24 cellular contexts compared by ENCODE assay signal in the genomic region with DNA sequence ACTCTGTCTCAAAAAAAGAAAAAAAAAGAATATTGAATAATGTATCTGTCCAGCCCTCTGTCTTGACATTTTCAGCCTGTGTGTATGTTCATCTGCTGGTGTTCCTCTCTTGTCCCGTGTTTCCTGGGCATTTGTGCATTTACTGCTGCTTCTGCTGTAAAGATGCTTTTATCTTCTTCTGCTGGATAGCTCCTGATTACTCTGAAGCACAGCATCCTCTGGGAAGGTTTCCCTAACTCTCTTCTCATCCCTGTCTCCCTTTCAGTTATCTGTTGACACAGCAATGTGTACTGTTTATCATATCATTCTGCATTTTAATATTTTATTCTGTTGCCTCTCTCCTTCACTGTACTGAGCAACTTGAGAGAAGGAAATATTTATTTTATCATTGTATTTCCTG.
DNase-seq lines count a peak whose midpoint lies in the region; ATAC-seq and TF ChIP-seq lines count a peak whose summit lies in the region.
"Had no signal": no experiment of that assay in that cellular context is flagged by ENCODE, and none has a peak within 500 bp of the region (broad histone marks: within the 10 kb centered on the region; RNA-seq: fewer than 3 reads in every experiment).

No MANE protein-coding gene starts in this region.

- H3K9me2 ChIP-seq in GM23338 (ENCODE audit: insufficient read depth) (0 out of 2 replicates have a peak, but pooled peaks cover 4% of the 10 kb centered on the region), SK-N-SH (no peaks in the 10 kb centered on the region)

- H3K36me3 ChIP-seq in GM23338 (ENCODE audit: insufficient read depth) (no peaks in the 10 kb centered on the region), HEK293 (ENCODE audit: control insufficient read depth in 2 of 2, insufficient read depth in 1 of 2, low read length in 2 of 2) (no peaks in the 10 kb centered on the region), SK-N-SH (replicated peaks in 1 of 2; ENCODE audit: control insufficient read depth in 1 of 2, insufficient read depth in 2 of 2, low read length in 1 of 2) (no peaks in the 10 kb centered on the region)
- H3K36me3 ChIP-seq: BE2C, BLaER1 had no signal

- no peaks in the 10 kb centered on the region for H3K79me2 ChIP-seq in GM23338 (replicated peaks; ENCODE audit: insufficient read depth)
- H3K79me2 ChIP-seq in SK-N-SH (ENCODE audit: insufficient read depth) = no peaks in the 10 kb centered on the region

- no peak overlapping the region for H3K9ac ChIP-seq in SK-N-SH
- H3K9ac ChIP-seq: BLaER1 had no signal

- H3F3A ChIP-seq in GM23338 (replicated peaks; ENCODE audit: low read depth) = no peaks in the 10 kb centered on the region
- no peaks in the 10 kb centered on the region for H3F3A ChIP-seq in SK-N-SH (replicated peaks; ENCODE audit: insufficient read depth)

- no peaks in the 10 kb centered on the region for H3K27me3 Mint-ChIP-seq in GM23338 (ENCODE audit: insufficient read depth, low read depth, poor library complexity)
- no peaks in the 10 kb centered on the region for H3K27me3 Mint-ChIP-seq in stimulated activated memory B cell treated with anti-CD40 and anti-IgM and Interleukin-4, amounts not matched to agents 10 μg/mL and 1 μg/mL and 100 μg/mL, for 72 hours
- H3K27me3 Mint-ChIP-seq: CD4-positive, alpha-beta memory T cell; CD4-positive, CD25-positive, alpha-beta regulatory T cell; CD8-positive, alpha-beta memory T cell had no signal

- POLR2A ChIA-PET in HEK293 (lab: Yijun Ruan, JAX) = no interaction called here
- POLR2A ChIA-PET in SK-N-SH (lab: Yijun Ruan, JAX) = no interaction called here

- no peaks in the 10 kb centered on the region; the same call in 1 of the 3 replicates for H3K9me3 Mint-ChIP-seq in GM23338
- peaks cover 4% of the 10 kb centered on the region for H3K9me3 Mint-ChIP-seq in stimulated activated memory B cell treated with anti-CD40 and anti-IgM and Interleukin-4, amounts not matched to agents 10 μg/mL and 1 μg/mL and 100 μg/mL, for 72 hours
- H3K9me3 Mint-ChIP-seq: CD14-positive monocyte had no signal

- CTCF ChIA-PET in HEK293 (lab: Yijun Ruan, JAX) = no interaction called here
- CTCF ChIA-PET in SK-N-SH (lab: Yijun Ruan, JAX) = interaction anchor here (0.7 kb wide), 1 partner anchor 11 kb away, joined by 3 read pairs; no protein-coding TSS in a partner anchor

- H3K9me3 ChIP-seq in HEK293 (ENCODE audit: control insufficient read depth, insufficient read depth, low read depth, low read length) = no peaks in the 10 kb centered on the region
- no peaks in the 10 kb centered on the region for H3K9me3 ChIP-seq in SK-N-SH
- H3K9me3 ChIP-seq: BE2C, BLaER1 had no signal

- H3K4me1 ChIP-seq in GM23338 (ENCODE audit: insufficient read depth) = peaks cover 3% of the 10 kb centered on the region; the same call in 1 of the 2 replicates
- H3K4me1 ChIP-seq in HEK293 (ENCODE audit: control insufficient read depth, insufficient read depth, low read length) = no peaks in the 10 kb centered on the region
- no peaks in the 10 kb centered on the region for H3K4me1 ChIP-seq in SK-N-SH (ENCODE audit: control insufficient read depth in 1 of 2, insufficient read depth in 2 of 2, low read depth in 1 of 2, low read length in 1 of 2)
- H3K4me1 ChIP-seq: BE2C, BLaER1 had no signal

- DNase-seq in GM23338 (ENCODE audit: low spot score) (no peak), foreskin melanocyte (peak; percentile 56), SK-N-SH (no peak)
- DNase-seq: 8988T; ACHN; BE2C; C1 segment of cervical spinal cord; CD4-positive, alpha-beta memory T cell; CD4-positive, CD25-positive, alpha-beta regulatory T cell; CD8-positive, alpha-beta memory T cell; COR-L47; DMS 273 treated with DMSO at 0.1 percent for 48 hours; DMS153; DMS53; DMS79; DND-41; EL; GDM1 had no signal

- 46% methylated on average over 1 of the region's 1 CpG for WGBS in SK-N-SH (ENCODE audit: low lambda C conversion rate)

- H3K36me3 Mint-ChIP-seq in GM23338 (ENCODE audit: low read depth) = no peaks in the 10 kb centered on the region
- no peaks in the 10 kb centered on the region for H3K36me3 Mint-ChIP-seq in stimulated activated memory B cell treated with anti-CD40 and anti-IgM and Interleukin-4, amounts not matched to agents 10 μg/mL and 1 μg/mL and 100 μg/mL, for 72 hours
- H3K36me3 Mint-ChIP-seq: CD14-positive monocyte; CD4-positive, alpha-beta memory T cell; CD4-positive, CD25-positive, alpha-beta regulatory T cell had no signal

- TF ChIP-seq RAD21 in SK-N-SH (IDR thresholded peaks at IDR 0.05; ENCODE audit: low read length) = no peak

- no peak overlapping the region for H3K27ac Mint-ChIP-seq in GM23338
- no peak overlapping the region for H3K27ac Mint-ChIP-seq in stimulated activated memory B cell treated with anti-CD40 and anti-IgM and Interleukin-4, amounts not matched to agents 10 μg/mL and 1 μg/mL and 100 μg/mL, for 72 hours

- no peak overlapping the region for H3K4me3 Mint-ChIP-seq in GM23338
- H3K4me3 Mint-ChIP-seq in stimulated activated memory B cell treated with anti-CD40 and anti-IgM and Interleukin-4, amounts not matched to agents 10 μg/mL and 1 μg/mL and 100 μg/mL, for 72 hours = no peak overlapping the region
- H3K4me3 Mint-ChIP-seq: CD14-positive monocyte; CD4-positive, alpha-beta memory T cell; CD4-positive, CD25-positive, alpha-beta regulatory T cell; CD8-positive, alpha-beta memory T cell had no signal

- no peak for ATAC-seq in GM23338
- no peak for ATAC-seq in GM19035 (IDR thresholded peaks at IDR 0.05; ENCODE audit: unreplicated experiment)
- no peak for ATAC-seq in stimulated activated memory B cell treated with anti-CD40 and anti-IgM and Interleukin-4, amounts not matched to agents 10 μg/mL and 1 μg/mL and 100 μg/mL, for 72 hours
- ATAC-seq: GM12878 had no signal

- no peak overlapping the region for H3K4me3 ChIP-seq in GM23338
- H3K4me3 ChIP-seq in HEK293 (ENCODE audit: low read depth, low read length) = no peak overlapping the region
- no peak overlapping the region for H3K4me3 ChIP-seq in SK-N-SH (ENCODE audit: low read depth in 2 of 2, low read length in 1 of 2)
- H3K4me3 ChIP-seq: BLaER1, GM12878 had no signal

- TF ChIP-seq CTCF in GM23338 (conservative IDR thresholded peaks at IDR 0.05; ENCODE audit: low read depth in 2 of 2) = no peak
- TF ChIP-seq CTCF in HEK293 (tag by site-specific recombination; IDR thresholded peaks at IDR 0.05) = no peak
- no peak for TF ChIP-seq CTCF in SK-N-SH (IDR thresholded peaks at IDR 0.05)

- H2AFZ ChIP-seq in GM23338 (no peak overlapping the region; the same call in 1 of the 2 replicates), SK-N-SH (ENCODE audit: low read depth) (no peak overlapping the region)

- no peak overlapping the region for H3K4me2 ChIP-seq in GM23338
- H3K4me2 ChIP-seq in SK-N-SH = no peak overlapping the region
- H3K4me2 ChIP-seq: BLaER1 had no signal

- H3K27ac ChIP-seq in GM23338 (ENCODE audit: low read depth) (no peak overlapping the region), HEK293 (ENCODE audit: extremely low read depth, low read depth, low read length) (no peak overlapping the region), SK-N-SH (ENCODE audit: low read depth in 2 of 2, low read length in 1 of 2) (no peak overlapping the region)
- H3K27ac ChIP-seq: BLaER1 had no signal

- H3K4me1 Mint-ChIP-seq in GM23338 = no peaks in the 10 kb centered on the region; the same call in 2 of the 3 replicates
- peaks cover under 1% of the 10 kb centered on the region for H3K4me1 Mint-ChIP-seq in stimulated activated memory B cell treated with anti-CD40 and anti-IgM and Interleukin-4, amounts not matched to agents 10 μg/mL and 1 μg/mL and 100 μg/mL, for 72 hours

- H3K27me3 ChIP-seq in GM23338 (ENCODE audit: insufficient read depth) (no peaks in the 10 kb centered on the region), SK-N-SH (ENCODE audit: insufficient read depth) (no peaks in the 10 kb centered on the region)
- H3K27me3 ChIP-seq: BE2C, BLaER1 had no signal

- no peak for TF ChIP-seq EP300 in SK-N-SH (IDR thresholded peaks at IDR 0.05; ENCODE audit: borderline replicate concordance in 1 of 2, low read depth in 1 of 2, low read length in 1 of 2)

- H4K20me1 ChIP-seq in GM23338 (replicated peaks; ENCODE audit: insufficient read depth) = no peaks in the 10 kb centered on the region
- H4K20me1 ChIP-seq in SK-N-SH (ENCODE audit: insufficient read depth) = no peaks in the 10 kb centered on the region
- H4K20me1 ChIP-seq: BLaER1 had no signal

TF ChIP-seq in GM23338, 12 proteins besides CTCF, POLR2A, EP300 and RAD21 (continues in another document):
- TF ChIP-seq NANOG (IDR thresholded peaks at IDR 0.05; ENCODE audit: borderline replicate concordance) = no peak

TF ChIP-seq in SK-N-SH, 30 proteins besides CTCF, POLR2A, EP300 and RAD21:
- TF ChIP-seq, protein P1, sequence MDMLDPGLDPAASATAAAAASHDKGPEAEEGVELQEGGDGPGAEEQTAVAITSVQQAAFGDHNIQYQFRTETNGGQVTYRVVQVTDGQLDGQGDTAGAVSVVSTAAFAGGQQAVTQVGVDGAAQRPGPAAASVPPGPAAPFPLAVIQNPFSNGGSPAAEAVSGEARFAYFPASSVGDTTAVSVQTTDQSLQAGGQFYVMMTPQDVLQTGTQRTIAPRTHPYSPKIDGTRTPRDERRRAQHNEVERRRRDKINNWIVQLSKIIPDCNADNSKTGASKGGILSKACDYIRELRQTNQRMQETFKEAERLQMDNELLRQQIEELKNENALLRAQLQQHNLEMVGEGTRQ (IDR thresholded peaks at IDR 0.05; ENCODE audit: borderline replicate concordance, low read depth, low read length) = no peak
- TF ChIP-seq, protein P2, sequence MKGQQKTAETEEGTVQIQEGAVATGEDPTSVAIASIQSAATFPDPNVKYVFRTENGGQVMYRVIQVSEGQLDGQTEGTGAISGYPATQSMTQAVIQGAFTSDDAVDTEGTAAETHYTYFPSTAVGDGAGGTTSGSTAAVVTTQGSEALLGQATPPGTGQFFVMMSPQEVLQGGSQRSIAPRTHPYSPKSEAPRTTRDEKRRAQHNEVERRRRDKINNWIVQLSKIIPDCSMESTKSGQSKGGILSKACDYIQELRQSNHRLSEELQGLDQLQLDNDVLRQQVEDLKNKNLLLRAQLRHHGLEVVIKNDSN (IDR thresholded peaks at IDR 0.05; ENCODE audit: borderline replicate concordance, low read depth) = no peak
- TF ChIP-seq SMC3 (IDR thresholded peaks at IDR 0.05; ENCODE audit: low read depth, low read length) = no peak
